In genomic region chr10:53430127-53430891, GRCh38 we compare ENCODE assay signal across 16 cellular contexts.
"Had no signal": no experiment of that assay in that cellular context is flagged by ENCODE, and none has a peak within 500 bp of the region (broad histone marks: within the 10 kb centered on the region; RNA-seq: fewer than 3 reads in every experiment).

No MANE protein-coding gene starts in this region.

- H3K27me3 ChIP-seq: colonic mucosa, hepatocyte, ovary, upper lobe of right lung had no signal

- DNase-seq: activated CD4-positive, alpha-beta T cell treated with anti-CD3 and anti-CD28 coated beads, Interleukin-2, amount 10 ng/mL, durations not matched to agents 7 days and 5 days; activated CD8-positive, alpha-beta memory T cell treated with anti-CD3 and anti-CD28 coated beads, Interleukin-2, amount 50 U/mL, for 4 hours; activated effector memory CD4-positive, alpha-beta T cell treated with anti-CD3 and anti-CD28 coated beads, Interleukin-2, amount 50 U/mL, for 16 hours; activated naive CD4-positive, alpha-beta T cell treated with anti-CD3 and anti-CD28 coated beads, Interleukin-2, amount 50 U/mL, for 16 hours; activated T-cell treated with anti-CD3 and anti-CD28 coated beads, Interleukin-2, amount 50 U/mL, for 48 hours; aorta; colonic mucosa; endodermal cell; foreskin fibroblast; naive thymus-derived CD4-positive, alpha-beta T cell; ovary; stimulated activated CD4-positive, alpha-beta T cell treated with anti-CD3 and anti-CD28 coated beads, Interleukin-4, amount 100 ng/mL, for 4 hours; stimulated activated naive B cell treated with anti-CD40 and anti-IgM and Interleukin-4, amounts not matched to agents 10 μg/mL and 1 μg/mL and 100 μg/mL, for 72 hours; upper lobe of right lung had no signal

- H3K27ac ChIP-seq: colonic mucosa, epithelial cell of prostate, hepatocyte, ovary, upper lobe of right lung had no signal

- H3K4me1 ChIP-seq: colonic mucosa, upper lobe of right lung had no signal

- H3K79me2 ChIP-seq: hepatocyte had no signal

- H3K4me3 ChIP-seq: colonic mucosa, hepatocyte, ovary, upper lobe of right lung had no signal

- H3K36me3 ChIP-seq: colonic mucosa, ovary, upper lobe of right lung had no signal

- H3K4me2 ChIP-seq: hepatocyte had no signal
